ENCODE assay signal across 24 cellular contexts in the genomic region with DNA sequence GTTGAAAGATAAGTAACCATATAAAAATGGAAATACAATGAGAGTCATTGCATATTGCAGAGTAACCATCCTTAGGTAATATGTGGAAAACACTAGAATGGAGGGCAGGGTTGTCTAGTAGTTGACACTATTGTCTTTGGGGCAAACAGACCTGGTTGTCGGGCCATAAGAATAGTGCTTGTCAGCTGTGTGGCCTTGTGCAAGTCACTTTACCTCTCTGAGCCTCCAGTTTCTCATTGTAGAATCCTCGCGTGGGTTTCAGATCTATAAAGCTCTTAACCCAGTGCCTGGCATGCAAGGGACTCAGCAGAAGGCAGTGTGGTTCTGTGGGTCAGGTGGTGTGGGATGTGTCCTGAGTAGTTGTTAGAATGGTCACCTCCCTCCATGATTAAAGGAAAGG.
"Had no signal": no experiment of that assay in that cellular context is flagged by ENCODE, and none has a peak within 500 bp of the region (broad histone marks: within the 10 kb centered on the region; RNA-seq: fewer than 3 reads in every experiment).

No MANE protein-coding gene starts in this region.

- H3K27ac Mint-ChIP-seq: activated CD8-positive, alpha-beta memory T cell treated with anti-CD3 and anti-CD28 coated beads, Interleukin-2, amount 10 ng/mL, durations not matched to agents 7 days and 5 days; activated T-helper 2 cell treated with anti-CD3 and anti-CD28 coated beads, Interferon-gamma antibody, Interleukin-2, Interleukin-4, amounts not matched to agents 10 μg/mL and 5 μg/mL and 100 μg/mL, durations not matched to agents 14 hours and 24 hours and 36 hours had no signal

- H3K4me3 Mint-ChIP-seq: activated CD8-positive, alpha-beta memory T cell treated with anti-CD3 and anti-CD28 coated beads, Interleukin-2, amount 10 ng/mL, durations not matched to agents 7 days and 5 days had no signal

- H3K4me3 ChIP-seq: breast epithelium, MG63, Peyer's patch, SJCRH30 had no signal

- H3K9me3 Mint-ChIP-seq: activated T-helper 2 cell treated with anti-CD3 and anti-CD28 coated beads, Interferon-gamma antibody, Interleukin-2, Interleukin-4, amounts not matched to agents 10 μg/mL and 5 μg/mL and 100 μg/mL, durations not matched to agents 14 hours and 24 hours and 36 hours had no signal

- DNase-seq: activated CD4-positive, alpha-beta T cell treated with anti-CD3 and anti-CD28 coated beads for 4 hours; activated CD8-positive, alpha-beta memory T cell treated with anti-CD3 and anti-CD28 coated beads, Interleukin-2, amount 10 ng/mL, durations not matched to agents 7 days and 5 days; activated gamma-delta T cell treated with Interleukin-2 at 50 U/mL for 16 hours; activated naive CD4-positive, alpha-beta T cell treated with anti-CD3 and anti-CD28 coated beads, Interleukin-2, amount 50 U/mL, for 16 hours; activated T-cell treated with anti-CD3 and anti-CD28 coated beads, Interleukin-2, amount 50 U/mL, for 48 hours; aorta; central memory CD4-positive, alpha-beta T cell; MV-4-11; NCI-H1092 treated with DMSO at 0.1 percent for 48 hours; NCI-H1436; NCI-H1694 treated with DMSO at 0.1 percent for 48 hours; NCI-H2081; NCI-H510A treated with DMSO at 0.1 percent for 48 hours; NCI-H69; Peyer's patch; Right ventricle myocardium superior; SJCRH30; SK-N-SH had no signal

- H3K27me3 ChIP-seq: breast epithelium, MG63, Peyer's patch, SJCRH30 had no signal

- H3K4me1 Mint-ChIP-seq: activated CD8-positive, alpha-beta memory T cell treated with anti-CD3 and anti-CD28 coated beads, Interleukin-2, amount 10 ng/mL, durations not matched to agents 7 days and 5 days had no signal

- H3K4me2 ChIP-seq: KMS-11, SK-N-SH had no signal

- ATAC-seq: activated CD4-positive, CD25-positive, alpha-beta regulatory T cell treated with anti-CD3 and anti-CD28 coated beads, Interleukin-2, amount 50 U/mL, for 24 hours; activated CD8-positive, alpha-beta memory T cell treated with anti-CD3 and anti-CD28 coated beads, Interleukin-2, amount 10 ng/mL, durations not matched to agents 7 days and 5 days had no signal

- H3K27ac ChIP-seq: breast epithelium, KMS-11, Peyer's patch, RWPE1, SJCRH30 had no signal

- H3K27me3 Mint-ChIP-seq: activated CD8-positive, alpha-beta memory T cell treated with anti-CD3 and anti-CD28 coated beads, Interleukin-2, amount 10 ng/mL, durations not matched to agents 7 days and 5 days had no signal

- H3K4me1 ChIP-seq: breast epithelium, Peyer's patch, SJCRH30 had no signal

- H3K9me3 ChIP-seq: breast epithelium, MG63, Peyer's patch, SJCRH30, SK-N-SH had no signal
